ENCODE assay signal across 10 cellular contexts in genomic region chr17:31413871-31414589, GRCh38. TPM values are rescaled to one million over a fixed set of nuclear protein-coding genes. Genes with fewer than 3 reads are reported as not detected.
DNase-seq lines count a peak whose midpoint lies in the region; ATAC-seq, FAIRE-seq and TF ChIP-seq lines count a peak whose summit lies in the region.
"Had no signal": no experiment of that assay in that cellular context is flagged by ENCODE, and none has a peak within 500 bp of the region (broad histone marks: within the 10 kb centered on the region; RNA-seq: fewer than 3 reads in every experiment).

No MANE protein-coding gene starts in this region.

- no peaks in the 10 kb centered on the region for H3K36me3 ChIP-seq in HepG2 (replicated peaks in 1 of 2; ENCODE audit: control insufficient read depth in 1 of 2, insufficient read depth in 2 of 2, low read length in 2 of 2)

- no peak for TF ChIP-seq POLR2A in HepG2 (IDR thresholded peaks at IDR 0.05; ENCODE audit: insufficient read depth in 1 of 2, low read depth in 2 of 2, low read length in 2 of 2)

- BruUV-seq in HepG2 (replicated peaks; lab: Mats Ljungman, UMichigan), result no TSS peak

- H3K79me2 ChIP-seq in HepG2 (ENCODE audit: insufficient read depth, low read length), result no peaks in the 10 kb centered on the region

- DNase-seq in AG08395 (ENCODE audit: low spot score) (peak; percentile 72), M059J (ENCODE audit: low read depth) (peak; percentile 40), dedifferentiated amniotic fluid mesenchymal stem cell (ENCODE audit: extremely low spot score) (peak; percentile 70), HepG2 (ENCODE audit: low spot score) (no peak), KG1 (lab: John Stamatoyannopoulos, UW) (no peak), HuH-7.5 (ENCODE audit: low spot score) (no peak), NCI-H526 treated with DMSO at 0.1 percent for 48 hours (lab: John Stamatoyannopoulos, UW) (no peak)
- DNase-seq: CD4-positive, CD25-positive, alpha-beta regulatory T cell; NCI-H1436 had no signal

- H3K9ac ChIP-seq in HepG2 (ENCODE audit: insufficient read depth, low read depth, low read length), result no peak overlapping the region

- intact Hi-C loops in HepG2 (cut with micrococcal nuclease; ENCODE audit: unreplicated experiment), result no loop called here

- peaks cover 30% of the 10 kb centered on the region for H3K4me1 ChIP-seq in HepG2 (ENCODE audit: insufficient read depth, low read length)

- ATAC-seq in HepG2 (no peak), GM18907 (IDR thresholded peaks at IDR 0.05; ENCODE audit: unreplicated experiment) (no peak)

- H3K27me3 ChIP-seq in HepG2 (ENCODE audit: control insufficient read depth in 1 of 2, insufficient read depth in 2 of 2, low read length in 2 of 2), result peaks cover 1 to 25% of the 10 kb centered on the region in 2 experiments; a peak in 3 of 5 replicates

- TF ChIP-seq EP300 in HepG2 (IDR thresholded peaks at IDR 0.05; ENCODE audit: low read depth in 2 of 2, low read length in 2 of 2), result no peak
- no peak for TF ChIP-seq EP300 in HepG2 (CRISPR knock-in tag; IDR thresholded peaks at IDR 0.05; ENCODE audit: borderline replicate concordance)

- TF ChIP-seq RAD21 in HepG2 (CRISPR knock-in tag; IDR thresholded peaks at IDR 0.05), result no peak

- no peak overlapping the region for H3K4me3 ChIP-seq in HepG2 (replicated peaks in 1 of 3; ENCODE audit: insufficient read depth in 1 of 3, low read depth in 2 of 3, low read length in 3 of 3)

- in situ Hi-C loops in HepG2 (cut with HindIII; ENCODE audit: extremely low pct_ligation_motif_present, low pct_unique_long_range_greater_than_20kb), result no loop called here

- CTCF ChIA-PET in HepG2 (lab: Yijun Ruan, JAX; ENCODE audit: low intra/inter-chr PET ratio, low total read pairs), result no interaction called here

- no peak overlapping the region for H2AFZ ChIP-seq in HepG2 (ENCODE audit: low read length)

- WGBS in HepG2 (ENCODE audit: low lambda C conversion rate), result 30% methylated on average over 11 of the region's 12 CpGs

- no peaks in the 10 kb centered on the region for H4K20me1 ChIP-seq in HepG2 (ENCODE audit: insufficient read depth, low read length)

- H3K9me3 ChIP-seq in HepG2 (ENCODE audit: low read length), result no peaks in the 10 kb centered on the region

- H3K4me2 ChIP-seq in HepG2 (ENCODE audit: low read depth, low read length), result no peak overlapping the region

- POLR2A ChIA-PET in HepG2 (lab: Yijun Ruan, JAX), result no interaction called here

- no peak overlapping the region for H3K27ac ChIP-seq in HepG2 (ENCODE audit: extremely low read length, insufficient read depth, low read length)

- TF ChIP-seq CTCF in HepG2 (CRISPR knock-in tag; IDR thresholded peaks at IDR 0.05), result no peak

- FAIRE-seq in HepG2 (lab: Jason Lieb, UNC), result no peak

TF ChIP-seq in HepG2, 621 proteins besides CTCF, POLR2A, EP300 and RAD21:
- no peak for TF ChIP-seq RXRA (CRISPR knock-in tag; IDR thresholded peaks at IDR 0.05)
- TF ChIP-seq ZNF768 (CRISPR knock-in tag; IDR thresholded peaks at IDR 0.05), result peak; percentile 89
- TF ChIP-seq ZNF607 (CRISPR knock-in tag; IDR thresholded peaks at IDR 0.05; ENCODE audit: borderline replicate concordance), result no peak
TF ChIP-seq in HepG2: peak in this region for 1.

RNA-seq across cellular contexts. Expression of gene RAB11FIP4, which starts 22.6 kb away (rescaled TPM):
- 2.0 and 2.7 TPM in 2 replicates for total RNA-seq in M059J (2014; rRNA removed; shearing (Covaris generic))
- total RNA-seq in HepG2 (2016; rRNA removed; fragmentation: Illumina TruSeq; extraction: Trizol), result 89.3 and 97.5 TPM in 2 replicates
- total RNA-seq in HepG2 (2016; cell fraction: cytosol; rRNA removed; fragmentation: Illumina TruSeq; extraction: Trizol; ENCODE audit: low read depth), result 15.7 and 17.7 TPM in 2 replicates
- 82.8 and 83.9 TPM in 2 replicates for total RNA-seq in HepG2 (2016; cell fraction: insoluble cytoplasmic fraction; rRNA removed; fragmentation: Illumina TruSeq; extraction: Trizol)
- 46.0 and 48.9 TPM in 2 replicates for total RNA-seq in HepG2 (2016; cell fraction: membrane; rRNA removed; fragmentation: Illumina TruSeq; extraction: Trizol)
- 51.3 and 59.0 TPM in 2 replicates for total RNA-seq in HepG2 (2016; cell fraction: nucleus; rRNA removed; fragmentation: Illumina TruSeq; extraction: Trizol)
- 28.0 and 31.2 TPM in 2 replicates for polyA plus RNA-seq in HepG2 (2011; rRNA removed)
- 25.5 and 31.3 TPM in 2 replicates for polyA plus RNA-seq in HepG2 (2011; cell fraction: cytosol; rRNA removed)
- polyA plus RNA-seq in HepG2 (2011; cell fraction: nucleus; rRNA removed), result 29.4 and 36.0 TPM in 2 replicates
- 23.1 and 41.4 TPM in 2 replicates for polyA plus RNA-seq in HepG2 (2012)
- 7.9 and 9.3 TPM in 2 replicates for polyA plus RNA-seq in HepG2 (2016; cell fraction: cytosol; fragmentation: Illumina TruSeq; extraction: Trizol; ENCODE audit: low read depth)
- polyA plus RNA-seq in HepG2 (2016; cell fraction: insoluble cytoplasmic fraction; fragmentation: Illumina TruSeq; extraction: Trizol; ENCODE audit: low read depth), result 69.1 and 77.3 TPM in 2 replicates
- polyA plus RNA-seq in HepG2 (2016; cell fraction: membrane; fragmentation: Illumina TruSeq; extraction: Trizol; ENCODE audit: low read depth), result 22.4 and 25.9 TPM in 2 replicates
- polyA plus RNA-seq in HepG2 (2016; cell fraction: nucleus; fragmentation: Illumina TruSeq; extraction: Trizol; ENCODE audit: insufficient read depth, low read depth), result 62.4 and 65.5 TPM in 2 replicates
- 2.3 and 38.5 TPM in 2 replicates for polyA minus RNA-seq in HepG2 (2011; rRNA and poly(A)+ RNA removed; ENCODE audit: low replicate concordance)
- polyA minus RNA-seq in HepG2 (2011; cell fraction: cytosol; rRNA and poly(A)+ RNA removed), result 25.4 and 28.4 TPM in 2 replicates
- 25.7 and 25.9 TPM in 2 replicates for polyA minus RNA-seq in HepG2 (2011; cell fraction: nucleus; rRNA and poly(A)+ RNA removed)

Comparison
In these comparisons a context has a peak if more than half of its experiments do, and no peak if none do; other contexts are left out.
1. DNase-seq: peak in AG08395 (single experiment), M059J (single experiment) and dedifferentiated amniotic fluid mesenchymal stem cell (single experiment); none in HepG2 (single experiment), KG1 (single experiment), HuH-7.5 (single experiment) and NCI-H526 treated with DMSO at 0.1 percent for 48 hours (single experiment).